Comparison of ENCODE assay signal across 8 cellular contexts in the genomic region with DNA sequence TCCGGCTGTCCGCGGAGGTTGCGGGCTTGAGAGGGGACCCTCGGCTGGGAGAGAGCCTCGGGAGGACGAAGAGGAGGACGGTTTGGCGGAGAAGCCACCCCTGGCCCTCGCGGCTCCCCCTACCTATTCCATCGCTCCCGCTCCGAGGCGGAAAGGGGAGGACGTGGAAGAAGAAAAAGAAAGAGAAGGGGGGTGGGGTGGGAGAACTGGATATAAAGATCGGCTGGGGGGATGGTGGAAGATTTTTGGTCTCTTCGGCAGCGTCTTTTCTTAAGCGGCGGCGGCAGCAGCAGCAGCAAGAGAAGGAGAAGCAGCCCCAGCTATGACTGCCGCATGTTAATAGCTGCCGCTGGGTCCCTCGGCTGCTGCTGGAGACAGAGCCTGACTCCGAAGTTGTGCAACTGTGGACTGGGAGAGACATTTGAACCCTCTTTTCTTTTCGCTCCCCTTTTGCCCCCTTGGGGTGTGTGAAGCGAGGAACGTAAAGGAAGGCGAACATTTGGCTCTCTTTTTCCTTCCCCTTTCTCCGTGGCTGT. TPM values are rescaled to one million over a fixed set of nuclear protein-coding genes. Genes with fewer than 3 reads are reported as not detected.
DNase-seq lines count a peak whose midpoint lies in the region; ATAC-seq, FAIRE-seq and TF ChIP-seq lines count a peak whose summit lies in the region.

No MANE protein-coding gene starts in this region.

- H4K20me1 ChIP-seq in osteoblast (ENCODE audit: insufficient read depth, low read length): no peaks in the 10 kb centered on the region

- no peaks in the 10 kb centered on the region for H3K79me2 ChIP-seq in osteoblast (ENCODE audit: insufficient read depth, low read length)

- H3K4me2 ChIP-seq in osteoblast (ENCODE audit: insufficient read depth, low read length): peak overlapping the region; percentile 39

- H3K4me3 ChIP-seq in osteoblast (ENCODE audit: insufficient read depth, low read length): peak overlapping the region; percentile 37

- H3K27me3 ChIP-seq in osteoblast (ENCODE audit: insufficient read depth, low read length): peaks cover 23% of the 10 kb centered on the region

- no peaks in the 10 kb centered on the region for H3K4me1 ChIP-seq in osteoblast (ENCODE audit: insufficient read depth, low read length)

- TF ChIP-seq POLR2A in GM12891 (IDR thresholded peaks at IDR 0.05; ENCODE audit: low read depth, low read length): no peak

- no peak for FAIRE-seq in GM12891 (lab: Jason Lieb, UNC)

- no peak for ATAC-seq in HG03520 (IDR thresholded peaks at IDR 0.05; ENCODE audit: unreplicated experiment)
- ATAC-seq in GM19463 (IDR thresholded peaks at IDR 0.05; ENCODE audit: unreplicated experiment): no peak
- no peak for ATAC-seq in GM19035 (IDR thresholded peaks at IDR 0.05; ENCODE audit: unreplicated experiment)

- no peak overlapping the region for H3K27ac ChIP-seq in osteoblast (ENCODE audit: low read depth, low read length)

- no peak overlapping the region for H2AFZ ChIP-seq in osteoblast (ENCODE audit: low read length)

- TF ChIP-seq CTCF in osteoblast (IDR thresholded peaks at IDR 0.05; ENCODE audit: extremely low read depth, low read depth, low read length): no peak

- H3K36me3 ChIP-seq in osteoblast (ENCODE audit: insufficient read depth, low read length): no peaks in the 10 kb centered on the region

- DNase-seq in GM12891 (ENCODE audit: insufficient read length, low spot score): peak; percentile 1
- peak; percentile 6 for DNase-seq in SHP77 treated with DMSO at 0.1 percent for 48 hours (lab: John Stamatoyannopoulos, UW)
- peak; percentile 2 for DNase-seq in glomerular endothelial cell (ENCODE audit: extremely low read depth, low read depth, low spot score)
- peak; percentile 75 for DNase-seq in osteoblast (ENCODE audit: insufficient read length, low spot score, missing footprints)
- DNase-seq in GM19240 (ENCODE audit: insufficient read length, low spot score): no peak

- no peaks in the 10 kb centered on the region for H3K9me3 ChIP-seq in osteoblast (ENCODE audit: low read depth, low read length)

TF ChIP-seq in GM12891, 5 proteins besides CTCF, POLR2A, EP300 and RAD21:
- TF ChIP-seq SPI1 (IDR thresholded peaks at IDR 0.05; ENCODE audit: low read depth, low read length) (no peak), POLR2AphosphoS5 (IDR thresholded peaks at IDR 0.05; ENCODE audit: low read depth, low read length) (no peak), TAF1 (IDR thresholded peaks at IDR 0.05; ENCODE audit: low read depth, low read length) (no peak), PAX5 (IDR thresholded peaks at IDR 0.05; ENCODE audit: insufficient read depth, low read length, severe bottlenecking) (no peak), POU2F2 (IDR thresholded peaks at IDR 0.05; ENCODE audit: low read depth, low read length) (no peak)
TF ChIP-seq in GM12891: peak in this region for 0.

RNA-seq across cellular contexts. Expression of a gene that starts 0.9 kb away (rescaled TPM):
- not detected for polyA plus RNA-seq in GM12891 (2012; ENCODE audit: low read depth, missing spikeins)
- 1.1 and 1.2 TPM in 2 replicates for total RNA-seq in glomerular endothelial cell
- total RNA-seq in osteoblast: 0.29 TPM in 1 of 2 replicates, not detected in the other
